Comparison of ENCODE assay signal across 16 cellular contexts in the genomic region with DNA sequence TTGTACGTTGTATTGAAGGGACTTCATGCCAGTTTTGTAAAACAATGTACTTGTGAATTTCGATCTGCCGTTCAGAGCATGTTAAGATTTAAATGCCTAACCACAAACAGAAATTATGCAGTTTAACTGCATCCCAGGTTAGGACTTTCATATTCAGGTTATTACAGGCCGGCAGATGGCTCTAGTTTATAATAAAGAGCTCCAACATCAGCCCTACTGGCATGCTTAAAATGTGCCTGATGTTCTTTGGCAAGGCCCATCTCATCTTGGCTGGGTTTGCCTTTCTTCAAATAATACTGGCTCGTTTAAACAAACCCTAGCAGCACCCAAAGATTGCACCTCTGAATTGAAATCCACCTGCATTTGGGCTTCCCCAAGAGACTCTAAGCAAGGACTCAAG.
DNase-seq lines count a peak whose midpoint lies in the region; ATAC-seq and TF ChIP-seq lines count a peak whose summit lies in the region.
"Had no signal": no experiment of that assay in that cellular context is flagged by ENCODE, and none has a peak within 500 bp of the region (broad histone marks: within the 10 kb centered on the region; RNA-seq: fewer than 3 reads in every experiment).

No MANE protein-coding gene starts in this region.

- 65% methylated on average over 5 of the region's 5 CpGs for WGBS in hepatocyte (ENCODE audit: low lambda C conversion rate, missing lambda C conversion rate)

- TF ChIP-seq CTCF in hepatocyte (IDR thresholded peaks at IDR 0.05; ENCODE audit: poor library complexity), result no peak
- TF ChIP-seq CTCF in Calu3 (IDR thresholded peaks at IDR 0.05; ENCODE audit: unreplicated experiment), result no peak

- no peaks in the 10 kb centered on the region for H3K36me3 ChIP-seq in hepatocyte (replicated peaks; ENCODE audit: insufficient read depth, low read depth)

- H3K4me1 ChIP-seq in hepatocyte (ENCODE audit: insufficient read depth), result no peaks in the 10 kb centered on the region

- H4K20me1 ChIP-seq in hepatocyte (ENCODE audit: insufficient read depth, poor library complexity, severe bottlenecking), result no peaks in the 10 kb centered on the region

- H2AFZ ChIP-seq in hepatocyte, result no peak overlapping the region

- no peaks in the 10 kb centered on the region for H3K9me3 ChIP-seq in hepatocyte (ENCODE audit: low read depth)

- no peak overlapping the region for H3K4me3 Mint-ChIP-seq in activated naive CD8-positive, alpha-beta T cell treated with anti-CD3 and anti-CD28 coated beads for 36 hours
- H3K4me3 Mint-ChIP-seq in Calu3 (ENCODE audit: low read depth, unreplicated experiment), result no peak overlapping the region
- H3K4me3 Mint-ChIP-seq: dendritic cell treated with granulocyte-macrophage colony-stimulating factor and Interleukin-4, amounts not matched to agents 40 ng/mL and 50 ng/mL, for 4 days had no signal

- no peaks in the 10 kb centered on the region for H3K9me3 Mint-ChIP-seq in activated naive CD8-positive, alpha-beta T cell treated with anti-CD3 and anti-CD28 coated beads for 36 hours
- H3K9me3 Mint-ChIP-seq in Calu3 (ENCODE audit: low read depth, unreplicated experiment), result no peaks in the 10 kb centered on the region
- H3K9me3 Mint-ChIP-seq: activated T-helper 2 cell treated with anti-CD3 and anti-CD28 coated beads, Interferon-gamma antibody, Interleukin-2, Interleukin-4, amounts not matched to agents 10 μg/mL and 5 μg/mL and 100 μg/mL, durations not matched to agents 14 hours and 24 hours and 36 hours; dendritic cell treated with granulocyte-macrophage colony-stimulating factor and Interleukin-4, amounts not matched to agents 40 ng/mL and 50 ng/mL, for 4 days had no signal

- intact Hi-C loops in Right ventricle myocardium superior (cut with DNase I) (no loop called here), cardiac septum (cut with DNase I) (loop anchor here (2.0 kb wide), 1 partner anchor 72 kb away; no protein-coding TSS in a partner anchor), Calu3 (cut with micrococcal nuclease; ENCODE audit: unreplicated experiment) (no loop called here)

- H3K27ac ChIP-seq in hepatocyte, result no peak overlapping the region

- H3K4me1 Mint-ChIP-seq in activated naive CD8-positive, alpha-beta T cell treated with anti-CD3 and anti-CD28 coated beads for 36 hours, result no peaks in the 10 kb centered on the region
- H3K4me1 Mint-ChIP-seq in Calu3 (ENCODE audit: low read depth, unreplicated experiment), result no peaks in the 10 kb centered on the region

- no peaks in the 10 kb centered on the region for H3K9me2 ChIP-seq in hepatocyte (replicated peaks; ENCODE audit: insufficient read depth)

- H3K4me2 ChIP-seq in hepatocyte, result no peak overlapping the region

- no peaks in the 10 kb centered on the region for H3K27me3 Mint-ChIP-seq in activated naive CD8-positive, alpha-beta T cell treated with anti-CD3 and anti-CD28 coated beads for 36 hours
- no peaks in the 10 kb centered on the region for H3K27me3 Mint-ChIP-seq in Calu3 (ENCODE audit: unreplicated experiment)
- H3K27me3 Mint-ChIP-seq: dendritic cell treated with granulocyte-macrophage colony-stimulating factor and Interleukin-4, amounts not matched to agents 40 ng/mL and 50 ng/mL, for 4 days had no signal

- H3K4me3 ChIP-seq in hepatocyte, result no peak overlapping the region

- H3K79me2 ChIP-seq in hepatocyte, result no peaks in the 10 kb centered on the region

- ATAC-seq in Right ventricle myocardium superior (ENCODE audit: poor library complexity), result peak; percentile 71

- BruUV-seq in Calu3 (replicated peaks; lab: Mats Ljungman, UMichigan), result no TSS peak

- no peaks in the 10 kb centered on the region for H3K27me3 ChIP-seq in hepatocyte

- H3K36me3 Mint-ChIP-seq in activated naive CD8-positive, alpha-beta T cell treated with anti-CD3 and anti-CD28 coated beads for 36 hours, result no peaks in the 10 kb centered on the region
- H3K36me3 Mint-ChIP-seq in Calu3 (ENCODE audit: insufficient read depth, unreplicated experiment), result no peaks in the 10 kb centered on the region

- CTCF ChIA-PET in Calu3 (lab: Charles Lee), result no interaction called here

- H3K27ac Mint-ChIP-seq in activated naive CD8-positive, alpha-beta T cell treated with anti-CD3 and anti-CD28 coated beads for 36 hours, result no peak overlapping the region
- no peak overlapping the region for H3K27ac Mint-ChIP-seq in Calu3 (ENCODE audit: unreplicated experiment)
- H3K27ac Mint-ChIP-seq: activated T-helper 2 cell treated with anti-CD3 and anti-CD28 coated beads, Interferon-gamma antibody, Interleukin-2, Interleukin-4, amounts not matched to agents 10 μg/mL and 5 μg/mL and 100 μg/mL, durations not matched to agents 14 hours and 24 hours and 36 hours; dendritic cell treated with granulocyte-macrophage colony-stimulating factor and Interleukin-4, amounts not matched to agents 40 ng/mL and 50 ng/mL, for 4 days; progenitor cell of endocrine pancreas had no signal

- DNase-seq in Right ventricle myocardium superior, result no peak
- DNase-seq in cardiac septum (ENCODE audit: low spot score), result no peak
- DNase-seq in NCI-H2196 (lab: John Stamatoyannopoulos, UW; ENCODE audit: unreplicated experiment), result peak; percentile 50
- DNase-seq in hepatocyte (ENCODE audit: low spot score), result peak; percentile 16
- DNase-seq in activated naive CD8-positive, alpha-beta T cell treated with anti-CD3 and anti-CD28 coated beads for 36 hours, result no peak
- DNase-seq in Calu3, result no peak
- DNase-seq in NCI-H345 treated with DMSO at 0.1 percent for 48 hours (lab: John Stamatoyannopoulos, UW; ENCODE audit: unreplicated experiment), result no peak
- no peak for DNase-seq in activated naive CD4-positive, alpha-beta T cell treated with anti-CD3 and anti-CD28 coated beads, Interleukin-2, amount 50 U/mL, for 16 hours
- DNase-seq: ACHN; activated CD8-positive, alpha-beta memory T cell treated with anti-CD3 and anti-CD28 coated beads for 24 hours; Karpas-422; NCI-H345; stimulated activated CD4-positive, alpha-beta T cell treated with anti-CD3 and anti-CD28 coated beads, Interleukin-15, amount 100 ng/mL, for 24 hours had no signal

Comparison
In these comparisons a context has a peak if more than half of its experiments do, and no peak if none do; other contexts are left out.
1. DNase-seq: peak in NCI-H2196 (single experiment) and hepatocyte (single experiment); none in Right ventricle myocardium superior (single experiment), cardiac septum (single experiment), activated naive CD8-positive, alpha-beta T cell treated with anti-CD3 and anti-CD28 coated beads for 36 hours (single experiment), Calu3 (single experiment), NCI-H345 treated with DMSO at 0.1 percent for 48 hours (single experiment) and activated naive CD4-positive, alpha-beta T cell treated with anti-CD3 and anti-CD28 coated beads, Interleukin-2, amount 50 U/mL, for 16 hours (single experiment).